Comparison of ENCODE assay signal across 8 cellular contexts in genomic region chr3:39180546-39181346, GRCh38. TPM values are rescaled to one million over a fixed set of nuclear protein-coding genes. Genes with fewer than 3 reads are reported as not detected.
A peak's percentile ranks its signal among the peaks of the same experiment; 100 is the strongest.
DNase-seq lines count a peak whose midpoint lies in the region; ATAC-seq and TF ChIP-seq lines count a peak whose summit lies in the region.

No MANE protein-coding gene starts in this region.

- POLR2A ChIA-PET in GM10248 (lab: Yijun Ruan, JAX) = no interaction called here

- peak; percentile 87 for ATAC-seq in HG02642 (IDR thresholded peaks at IDR 0.05; ENCODE audit: poor library complexity, unreplicated experiment)

- H3K27ac ChIP-seq in adrenal gland = peak overlapping the region in 4 of 5 donors; percentile 22 to 83 (median 56)
- H3K27ac ChIP-seq in right atrium auricular region = peak overlapping the region; percentile 84 to 94
- H3K27ac ChIP-seq in prostate gland = peak overlapping the region; percentile 93 to 94

- peak; percentile 95 for DNase-seq in GM10248 (ENCODE audit: extremely low spot score)
- DNase-seq in NCI-H128 (lab: John Stamatoyannopoulos, UW; ENCODE audit: unreplicated experiment) = peak; percentile 76
- peak; percentile 82 to 91 (median 90) for DNase-seq in T-helper 1 cell
- DNase-seq in adrenal gland = peak; percentile 90 to 96 (median 92)
- DNase-seq in right atrium auricular region (ENCODE audit: low spot score) = peak; percentile 96
- DNase-seq in prostate gland (ENCODE audit: low spot score) = peak; percentile 97
- peak; percentile 93 for DNase-seq in ureter (ENCODE audit: low spot score)

- TF ChIP-seq POLR2A in adrenal gland (IDR thresholded peaks at IDR 0.05) = peak; percentile 32 to 34
- TF ChIP-seq POLR2A in prostate gland (IDR thresholded peaks at IDR 0.05) = peak; percentile 64

- CTCF ChIA-PET in GM10248 (lab: Yijun Ruan, JAX) = interaction anchor here (1.5 to 1.9 kb wide), 2 partner anchors 9 to 54 kb away, joined by 6 to 12 read pairs; no protein-coding TSS in a partner anchor

- H3K9me3 ChIP-seq in adrenal gland (replicated peaks in 1 of 3) = no peaks in the 10 kb centered on the region
- H3K9me3 ChIP-seq in right atrium auricular region = no peaks in the 10 kb centered on the region
- H3K9me3 ChIP-seq in prostate gland = no peaks in the 10 kb centered on the region

- H3K4me3 ChIP-seq in adrenal gland (peak overlapping the region in 2 of 4 donors; percentile 8 to 44), right atrium auricular region (peak overlapping the region in 1 of 2 donors; percentile 51), prostate gland (peak overlapping the region; percentile 11 to 19)

- H3K27me3 ChIP-seq in adrenal gland (no peaks in the 10 kb centered on the region), right atrium auricular region (no peaks in the 10 kb centered on the region), prostate gland (replicated peaks; ENCODE audit: insufficient read depth) (no peaks in the 10 kb centered on the region)

- intact Hi-C loops in adrenal gland (cut with DNase I) = loop anchor here (5.0 to 10.0 kb wide), 3 partner anchors 33 to 204 kb away; partner anchors contain the start of gene SLC25A38 (in 1 of the 2)
- intact Hi-C loops in prostate gland (cut with DNase I) = loop anchor here (10.0 kb wide), 1 partner anchor 204 kb away; the partner anchor contains the start of gene SLC25A38

- 2 to 25% (median 6%) methylated on average over 9 to 64 of the region's 64 CpGs for WGBS in adrenal gland, 4 donors
- WGBS in prostate gland = 4% methylated on average over 42 of the region's 64 CpGs

- H3K4me1 ChIP-seq in adrenal gland (replicated peaks in 1 of 2) (peaks cover 8 to 33% of the 10 kb centered on the region in 2 donors), right atrium auricular region (peaks cover 0 to 78% of the 10 kb centered on the region in 2 donors), prostate gland (replicated peaks) (peaks cover 4% of the 10 kb centered on the region)

- TF ChIP-seq CTCF in GM10248 (IDR thresholded peaks at IDR 0.05; ENCODE audit: control extremely low read depth, extremely low read depth, low read depth, missing control alignments) (no peak), adrenal gland (IDR thresholded peaks at IDR 0.05) (peak in 3 of 6 experiments; percentile 28 to 52 (median 34)), right atrium auricular region (IDR thresholded peaks at IDR 0.05) (peak in 1 of 2 donors; percentile 32), prostate gland (IDR thresholded peaks at IDR 0.05) (peak in 2 of 4 experiments; percentile 51 to 63)

- H3K36me3 ChIP-seq in adrenal gland (replicated peaks in 1 of 2) = no peaks in the 10 kb centered on the region
- H3K36me3 ChIP-seq in right atrium auricular region = peaks cover 15% of the 10 kb centered on the region
- H3K36me3 ChIP-seq in prostate gland = no peaks in the 10 kb centered on the region

RNA-seq across cellular contexts. Expression of gene XIRP1, which starts 11.6 kb away (rescaled TPM):
- total RNA-seq in adrenal gland (under 1 TPM in 3 of 8 donors, not detected in 5; 0.10 to 0.28 (median 0.13) TPM), right atrium auricular region (1,000 to 10,000 TPM in 1 of 2 donors, 100 to 1,000 TPM in 1; 319 to 1,274 TPM), prostate gland (1 to 10 TPM in 1 of 2 donors, under 1 TPM in 1; 0.40 to 2.2 TPM), ureter (0.13 TPM)
- under 1 TPM in 2 of 3 donors, not detected in 1; 0.40 to 0.48 TPM for polyA plus RNA-seq in adrenal gland

RNA-seq across cellular contexts. Expression of gene CSRNP1, which starts 27.4 kb away (rescaled TPM):
- total RNA-seq in adrenal gland (10 to 100 TPM; 21.9 to 62.2 (median 30.1) TPM), right atrium auricular region (10 to 100 TPM; 48.0 to 49.5 TPM), prostate gland (10 to 100 TPM; 38.4 to 45.9 TPM), ureter (32.1 TPM)
- polyA plus RNA-seq in adrenal gland = 10 to 100 TPM in 2 of 3 donors, 1 to 10 TPM in 1; 9.9 to 32.7 (median 16.2) TPM

Comparison
In these comparisons a context has a peak if more than half of its experiments do, and no peak if none do; other contexts are left out.
1. RNA of gene XIRP1, which starts 11.6 kb away (total RNA-seq): 319 to 1,274 TPM in right atrium auricular region; 0.40 to 2.2 TPM in prostate gland, 0.13 TPM in ureter (single experiment) and 0.10 to 0.28 TPM in adrenal gland; every median in the first group is over 10 times any median in the second.
2. Peak in every context shown above with its lines, with median percentiles within 50 percentile points of each other: DNase-seq and H3K27ac ChIP-seq.